7 cellular contexts compared by ENCODE assay signal in genomic region chr11:123473941-123474668, GRCh38. TPM values are rescaled to one million over a fixed set of nuclear protein-coding genes. Genes with fewer than 3 reads are reported as not detected.
A peak's percentile ranks its signal among the peaks of the same experiment; 100 is the strongest.
DNase-seq lines count a peak whose midpoint lies in the region; TF ChIP-seq lines count a peak whose summit lies in the region.

No MANE protein-coding gene starts in this region.

- TF ChIP-seq CTCF in epithelial cell of esophagus (IDR thresholded peaks at IDR 0.05; ENCODE audit: insufficient read depth, low read depth, low read length, missing control alignments) (no peak), suprapubic skin (IDR thresholded peaks at IDR 0.05) (no peak)

- H3K9ac ChIP-seq in GM23248 (peak overlapping the region; percentile 72), skeletal muscle satellite cell (ENCODE audit: low read depth, low read length) (peak overlapping the region; percentile 69)

- peaks cover 76% of the 10 kb centered on the region for H3K79me2 ChIP-seq in GM23248 (ENCODE audit: insufficient read depth)

- H3K4me3 ChIP-seq in GM23248: 0 out of 2 replicates have a peak overlapping the region, but pooled peaks have one; percentile 2
- no peak overlapping the region for H3K4me3 ChIP-seq in epithelial cell of esophagus (ENCODE audit: low read length)
- no peak overlapping the region for H3K4me3 ChIP-seq in skeletal muscle satellite cell (ENCODE audit: low read length)
- H3K4me3 ChIP-seq in suprapubic skin: no peak overlapping the region

- no peaks in the 10 kb centered on the region for H4K20me1 ChIP-seq in GM23248 (ENCODE audit: insufficient read depth)

- DNase-seq in GM23248 (peak; percentile 96), RPMI7951 (ENCODE audit: low read depth) (peak; percentile 89), epithelial cell of esophagus (ENCODE audit: low read depth) (peak; percentile 82), SIG-M5 (lab: John Stamatoyannopoulos, UW) (no peak), suprapubic skin (ENCODE audit: low spot score in 2 of 2) (no peak)
- no peak for DNase-seq in stimulated activated CD4-positive, alpha-beta T cell treated with anti-CD3 and anti-CD28 coated beads, Interleukin-12 subunit alpha, Interleukin-12 subunit beta, amount 100 ng/mL, for 4 hours

- H3K27ac ChIP-seq in GM23248 (peak overlapping the region; percentile 97), suprapubic skin (no peak overlapping the region)

- in situ Hi-C loops in GM23248 (cut with MboI): no loop called here

- H2AFZ ChIP-seq in GM23248: peak overlapping the region; percentile 56

- peaks cover 28% of the 10 kb centered on the region for H3F3A ChIP-seq in GM23248 (ENCODE audit: insufficient read depth)

- H3K36me3 ChIP-seq in GM23248 (ENCODE audit: low read depth) (no peaks in the 10 kb centered on the region), skeletal muscle satellite cell (ENCODE audit: insufficient read depth, low read length) (no peaks in the 10 kb centered on the region), suprapubic skin (no peaks in the 10 kb centered on the region)

- peak overlapping the region; percentile 52 for H3K4me2 ChIP-seq in GM23248 (ENCODE audit: unreplicated experiment)
- H3K4me2 ChIP-seq in skeletal muscle satellite cell (ENCODE audit: low read length): peak overlapping the region; percentile 36

- H3K9me3 ChIP-seq in GM23248 (ENCODE audit: low read depth): no peaks in the 10 kb centered on the region
- no peaks in the 10 kb centered on the region for H3K9me3 ChIP-seq in skeletal muscle satellite cell (replicated peaks; ENCODE audit: low read length)
- H3K9me3 ChIP-seq in suprapubic skin: no peaks in the 10 kb centered on the region

- TF ChIP-seq EP300 in suprapubic skin (IDR thresholded peaks at IDR 0.05): no peak

- no peak for TF ChIP-seq POLR2A in suprapubic skin (IDR thresholded peaks at IDR 0.05)

- H3K27me3 ChIP-seq in GM23248 (replicated peaks; ENCODE audit: insufficient read depth): no peaks in the 10 kb centered on the region
- no peaks in the 10 kb centered on the region for H3K27me3 ChIP-seq in skeletal muscle satellite cell (ENCODE audit: control insufficient read depth, insufficient read depth, low read length)
- no peaks in the 10 kb centered on the region for H3K27me3 ChIP-seq in suprapubic skin

- H3K9me2 ChIP-seq in GM23248 (ENCODE audit: insufficient read depth): no peaks in the 10 kb centered on the region

- H3K4me1 ChIP-seq in GM23248 (ENCODE audit: insufficient read depth): peaks cover 34% of the 10 kb centered on the region
- peaks cover 18% of the 10 kb centered on the region for H3K4me1 ChIP-seq in skeletal muscle satellite cell (ENCODE audit: control insufficient read depth, insufficient read depth, low read length)
- H3K4me1 ChIP-seq in suprapubic skin: no peaks in the 10 kb centered on the region

- 2 to 3% methylated on average over 3 of the region's 3 CpGs for WGBS in GM23248 (ENCODE audit: low coverage in 1 of 2, low lambda C conversion rate in 2 of 2, missing lambda C conversion rate in 2 of 2), 2 experiments
- WGBS in suprapubic skin: 62% methylated on average over 3 of the region's 3 CpGs

RNA-seq across cellular contexts. Expression of gene GRAMD1B, which starts 44.0 kb away (rescaled TPM):
- 14.8 and 21.4 TPM in 2 replicates for total RNA-seq in GM23248 (2014; rRNA removed; shearing (Covaris generic))
- polyA plus RNA-seq in GM23248 (2016; fragmentation: Nextera tagmentation; extraction: Ambion mirVana): 3.3 and 4.1 TPM in 2 replicates
- 14.9 and 16.9 TPM in 2 replicates for total RNA-seq in RPMI7951 (2014; rRNA removed; shearing (Covaris generic))
- 0.25 and 1.5 TPM in 2 replicates for total RNA-seq in skeletal muscle satellite cell (2012; rRNA removed)
- under 1 TPM; 0.08 to 0.64 (median 0.42) TPM for total RNA-seq in suprapubic skin

Comparison
In these comparisons a context has a peak if more than half of its experiments do, and no peak if none do; other contexts are left out.
1. DNase-seq: peak in GM23248 (single experiment), RPMI7951 (single experiment) and epithelial cell of esophagus (single experiment); none in SIG-M5 (single experiment), suprapubic skin (0 of 2) and stimulated activated CD4-positive, alpha-beta T cell treated with anti-CD3 and anti-CD28 coated beads, Interleukin-12 subunit alpha, Interleukin-12 subunit beta, amount 100 ng/mL, for 4 hours (single experiment).